ENCODE assay signal across 24 cellular contexts in genomic region chr20:33940701-33941100, GRCh38. TPM values are rescaled to one million over a fixed set of nuclear protein-coding genes. Genes with fewer than 3 reads are reported as not detected.
DNase-seq lines count a peak whose midpoint lies in the region; ATAC-seq, FAIRE-seq and TF ChIP-seq lines count a peak whose summit lies in the region.
"Had no signal": no experiment of that assay in that cellular context is flagged by ENCODE, and none has a peak within 500 bp of the region (broad histone marks: within the 10 kb centered on the region; RNA-seq: fewer than 3 reads in every experiment).

No MANE protein-coding gene starts in this region.

- TF ChIP-seq CTCF in HepG2 (CRISPR knock-in tag; IDR thresholded peaks at IDR 0.05), result no peak
- TF ChIP-seq CTCF in right lobe of liver (IDR thresholded peaks at IDR 0.05), result no peak
- TF ChIP-seq CTCF in OCI-LY3 (IDR thresholded peaks at IDR 0.05; ENCODE audit: low read depth, low read length), result no peak
- no peak for TF ChIP-seq CTCF in dorsolateral prefrontal cortex (IDR thresholded peaks at IDR 0.05 in 54 of 56, conservative IDR thresholded peaks at IDR 0.05 in 2 of 56; ENCODE audit: low read depth in 1 of 56, partially characterized antibody in 56 of 56)

- intact Hi-C loops in HepG2 (cut with micrococcal nuclease; ENCODE audit: unreplicated experiment), result no loop called here
- intact Hi-C loops in right lobe of liver (cut with DNase I), result no loop called here
- intact Hi-C loops in dorsolateral prefrontal cortex (cut with DNase I), result no loop called here

- H3K4me1 ChIP-seq in HepG2 (ENCODE audit: insufficient read depth, low read length), result peaks cover 17% of the 10 kb centered on the region
- no peaks in the 10 kb centered on the region for H3K4me1 ChIP-seq in right lobe of liver
- H3K4me1 ChIP-seq in OCI-LY3 (ENCODE audit: low read length), result peaks cover 8% of the 10 kb centered on the region
- H3K4me1 ChIP-seq: A549; BLaER1 treated with 17β-estradiol and CSF1 and Interleukin-3, amounts not matched to agents 10 nM and 100 nM had no signal

- BruUV-seq in HepG2 (replicated peaks; lab: Mats Ljungman, UMichigan), result no TSS peak

- H2AFZ ChIP-seq in HepG2 (ENCODE audit: low read length), result no peak overlapping the region
- no peak overlapping the region for H2AFZ ChIP-seq in OCI-LY3 (ENCODE audit: low read depth, low read length)
- H2AFZ ChIP-seq: GM23248 had no signal

- H3K27me3 ChIP-seq in HepG2 (ENCODE audit: control insufficient read depth in 1 of 2, insufficient read depth in 2 of 2, low read length in 2 of 2), result no peaks in the 10 kb centered on the region
- no peaks in the 10 kb centered on the region for H3K27me3 ChIP-seq in right lobe of liver
- H3K27me3 ChIP-seq in OCI-LY3 (ENCODE audit: low read depth, low read length), result no peaks in the 10 kb centered on the region
- no peaks in the 10 kb centered on the region for H3K27me3 ChIP-seq in dorsolateral prefrontal cortex
- H3K27me3 ChIP-seq: BLaER1 treated with 17β-estradiol and CSF1 and Interleukin-3, amounts not matched to agents 10 nM and 100 nM had no signal

- DNase-seq in HepG2 (ENCODE audit: low spot score), result no peak
- DNase-seq in right lobe of liver, result no peak
- DNase-seq in NCI-H1417 treated with DMSO at 0.1 percent for 48 hours (lab: John Stamatoyannopoulos, UW), result peak; percentile 23
- no peak for DNase-seq in dorsolateral prefrontal cortex
- DNase-seq: AML-193; CD4-positive, alpha-beta T cell; DND-41; GM23248; H7; NCI-H187 treated with DMSO at 0.1 percent for 48 hours; NCI-H2171; NCI-H226; NCI-H524; NCI-H82; NK-92 treated with Interleukin-12 subunit alpha and Interleukin-12 subunit beta, amount 100 ng/mL, for 24 hours; SHP77 treated with DMSO at 0.1 percent for 48 hours; T-helper 1 cell had no signal

- TF ChIP-seq RAD21 in HepG2 (CRISPR knock-in tag; IDR thresholded peaks at IDR 0.05), result no peak

- WGBS in HepG2 (ENCODE audit: low lambda C conversion rate), result 32% methylated on average over 3 of the region's 3 CpGs
- 100% methylated on average over 2 of the region's 3 CpGs for WGBS in right lobe of liver (ENCODE audit: insufficient coverage, low coverage, low lambda C conversion rate, missing lambda C conversion rate)

- H3K4me3 ChIP-seq in HepG2 (replicated peaks in 1 of 3; ENCODE audit: insufficient read depth in 1 of 3, low read depth in 2 of 3, low read length in 3 of 3), result no peak overlapping the region
- H3K4me3 ChIP-seq in right lobe of liver, result no peak overlapping the region
- no peak overlapping the region for H3K4me3 ChIP-seq in OCI-LY3 (ENCODE audit: low read length)
- no peak overlapping the region for H3K4me3 ChIP-seq in dorsolateral prefrontal cortex
- H3K4me3 ChIP-seq: A549; BLaER1 treated with 17β-estradiol and CSF1 and Interleukin-3, amounts not matched to agents 10 nM and 100 nM; GM23248; K562 had no signal

- FAIRE-seq in HepG2 (lab: Jason Lieb, UNC), result no peak
- FAIRE-seq: A549, K562 had no signal

- H3K9ac ChIP-seq in HepG2 (ENCODE audit: insufficient read depth, low read depth, low read length) (no peak overlapping the region), OCI-LY3 (ENCODE audit: low read length) (no peak overlapping the region)
- H3K9ac ChIP-seq: BLaER1 treated with 17β-estradiol and CSF1 and Interleukin-3, amounts not matched to agents 10 nM and 100 nM; GM23248 had no signal

- H3K4me2 ChIP-seq in HepG2 (ENCODE audit: low read depth, low read length) (no peak overlapping the region), OCI-LY3 (ENCODE audit: low read length) (peak overlapping the region; percentile 19; the same call in 1 of the 2 replicates)
- H3K4me2 ChIP-seq: A549; BLaER1 treated with 17β-estradiol and CSF1 and Interleukin-3, amounts not matched to agents 10 nM and 100 nM had no signal

- no peak overlapping the region for H3K27ac ChIP-seq in HepG2 (ENCODE audit: extremely low read length, insufficient read depth, low read length)
- H3K27ac ChIP-seq in right lobe of liver, result no peak overlapping the region
- no peak overlapping the region for H3K27ac ChIP-seq in OCI-LY3 (ENCODE audit: low read length)
- no peak overlapping the region for H3K27ac ChIP-seq in dorsolateral prefrontal cortex
- H3K27ac ChIP-seq: A549; BLaER1 treated with 17β-estradiol and CSF1 and Interleukin-3, amounts not matched to agents 10 nM and 100 nM; GM23248; RWPE1 had no signal

- POLR2A ChIA-PET in HepG2 (lab: Yijun Ruan, JAX), result interaction anchor here (2.8 kb wide), 1 partner anchor 52 kb away, joined by 13 read pairs; the partner anchor contains the start of gene RALY

- ATAC-seq in HepG2 (no peak), right lobe of liver (no peak), HG02981 (IDR thresholded peaks at IDR 0.05; ENCODE audit: unreplicated experiment) (no peak), GM21737 (IDR thresholded peaks at IDR 0.05; ENCODE audit: unreplicated experiment) (no peak)
- ATAC-seq: A549, K562 had no signal

- TF ChIP-seq EP300 in HepG2 (IDR thresholded peaks at IDR 0.05; ENCODE audit: low read depth in 2 of 2, low read length in 2 of 2) (no peak), HepG2 (CRISPR knock-in tag; IDR thresholded peaks at IDR 0.05; ENCODE audit: borderline replicate concordance) (no peak)

- in situ Hi-C loops in HepG2 (cut with HindIII; ENCODE audit: extremely low pct_ligation_motif_present, low pct_unique_long_range_greater_than_20kb), result no loop called here

- no peaks in the 10 kb centered on the region for H3K79me2 ChIP-seq in HepG2 (ENCODE audit: insufficient read depth, low read length)
- no peaks in the 10 kb centered on the region for H3K79me2 ChIP-seq in OCI-LY3 (ENCODE audit: low read length)

- H3K36me3 ChIP-seq in HepG2 (replicated peaks in 1 of 2; ENCODE audit: control insufficient read depth in 1 of 2, insufficient read depth in 2 of 2, low read length in 2 of 2), result no peaks in the 10 kb centered on the region
- no peaks in the 10 kb centered on the region for H3K36me3 ChIP-seq in right lobe of liver
- H3K36me3 ChIP-seq in OCI-LY3 (replicated peaks; ENCODE audit: low read depth, low read length), result no peaks in the 10 kb centered on the region
- H3K36me3 ChIP-seq: BLaER1 treated with 17β-estradiol and CSF1 and Interleukin-3, amounts not matched to agents 10 nM and 100 nM had no signal

- TF ChIP-seq POLR2A in HepG2 (IDR thresholded peaks at IDR 0.05; ENCODE audit: insufficient read depth in 1 of 2, low read depth in 2 of 2, low read length in 2 of 2) (no peak), right lobe of liver (IDR thresholded peaks at IDR 0.05) (no peak)

- H3K9me3 ChIP-seq in HepG2 (ENCODE audit: low read length) (no peaks in the 10 kb centered on the region), right lobe of liver (no peaks in the 10 kb centered on the region), OCI-LY3 (ENCODE audit: insufficient read depth, low read length) (no peaks in the 10 kb centered on the region)
- H3K9me3 ChIP-seq: A549; BLaER1 treated with 17β-estradiol and CSF1 and Interleukin-3, amounts not matched to agents 10 nM and 100 nM had no signal

- H4K20me1 ChIP-seq in HepG2 (ENCODE audit: insufficient read depth, low read length), result no peaks in the 10 kb centered on the region
- H4K20me1 ChIP-seq in OCI-LY3 (ENCODE audit: insufficient read depth, low read length), result no peaks in the 10 kb centered on the region
- H4K20me1 ChIP-seq: BLaER1 treated with 17β-estradiol and CSF1 and Interleukin-3, amounts not matched to agents 10 nM and 100 nM had no signal

- CTCF ChIA-PET in HepG2 (lab: Yijun Ruan, JAX; ENCODE audit: low intra/inter-chr PET ratio, low total read pairs), result no interaction called here

TF ChIP-seq in HepG2, 621 proteins besides CTCF, POLR2A, EP300 and RAD21:
- TF ChIP-seq TCF7 (IDR thresholded peaks at IDR 0.05; ENCODE audit: low read depth) (0 out of 2 replicates have a peak, but pooled peaks have one; percentile 10), SOX5 (CRISPR knock-in tag; IDR thresholded peaks at IDR 0.05; ENCODE audit: borderline replicate concordance) (0 out of 2 replicates have a peak, but pooled peaks have one; percentile 41), SOX13 (IDR thresholded peaks at IDR 0.05) (no peak), SOX13 (CRISPR knock-in tag; conservative IDR thresholded peaks at IDR 0.05 in 1 of 2, IDR thresholded peaks at IDR 0.05 in 1 of 2) (peak in 1 of 2 experiments; percentile 75; a peak in 2 of 4 replicates), ZNF644 (CRISPR knock-in tag; IDR thresholded peaks at IDR 0.05; ENCODE audit: low read depth) (peak; percentile 23; the same call in 1 of the 2 replicates), KLF12 (CRISPR knock-in tag; IDR thresholded peaks at IDR 0.05; ENCODE audit: borderline replicate concordance) (no peak)

RNA-seq across cellular contexts. Expression of gene RALY, which starts 53.0 kb away (rescaled TPM):
- 186 and 213 TPM in 2 replicates for total RNA-seq in HepG2 (2016; rRNA removed; fragmentation: Illumina TruSeq; extraction: Trizol)
- 149 TPM in 2 replicates for total RNA-seq in HepG2 (2016; cell fraction: cytosol; rRNA removed; fragmentation: Illumina TruSeq; extraction: Trizol; ENCODE audit: low read depth)
- 189 and 205 TPM in 2 replicates for total RNA-seq in HepG2 (2016; cell fraction: insoluble cytoplasmic fraction; rRNA removed; fragmentation: Illumina TruSeq; extraction: Trizol)
- total RNA-seq in HepG2 (2016; cell fraction: membrane; rRNA removed; fragmentation: Illumina TruSeq; extraction: Trizol), result 212 and 253 TPM in 2 replicates
- total RNA-seq in HepG2 (2016; cell fraction: nucleus; rRNA removed; fragmentation: Illumina TruSeq; extraction: Trizol), result 108 and 117 TPM in 2 replicates
- polyA plus RNA-seq in HepG2 (2011; rRNA removed), result 178 and 179 TPM in 2 replicates
- polyA plus RNA-seq in HepG2 (2011; cell fraction: cytosol; rRNA removed), result 154 and 230 TPM in 2 replicates
- polyA plus RNA-seq in HepG2 (2011; cell fraction: nucleus; rRNA removed), result 90.5 and 93.6 TPM in 2 replicates
- polyA plus RNA-seq in HepG2 (2012), result 139 and 151 TPM in 2 replicates
- 205 and 264 TPM in 2 replicates for polyA plus RNA-seq in HepG2 (2016; cell fraction: cytosol; fragmentation: Illumina TruSeq; extraction: Trizol; ENCODE audit: low read depth)
- polyA plus RNA-seq in HepG2 (2016; cell fraction: insoluble cytoplasmic fraction; fragmentation: Illumina TruSeq; extraction: Trizol; ENCODE audit: low read depth), result 400 and 432 TPM in 2 replicates
- 287 and 342 TPM in 2 replicates for polyA plus RNA-seq in HepG2 (2016; cell fraction: membrane; fragmentation: Illumina TruSeq; extraction: Trizol; ENCODE audit: low read depth)
- 252 and 257 TPM in 2 replicates for polyA plus RNA-seq in HepG2 (2016; cell fraction: nucleus; fragmentation: Illumina TruSeq; extraction: Trizol; ENCODE audit: insufficient read depth, low read depth)
- polyA minus RNA-seq in HepG2 (2011; rRNA and poly(A)+ RNA removed; ENCODE audit: low replicate concordance), result 148 and 200 TPM in 2 replicates
- 99.8 and 102 TPM in 2 replicates for polyA minus RNA-seq in HepG2 (2011; cell fraction: cytosol; rRNA and poly(A)+ RNA removed)
- polyA minus RNA-seq in HepG2 (2011; cell fraction: nucleus; rRNA and poly(A)+ RNA removed), result 75.0 and 76.2 TPM in 2 replicates
- 10 to 100 TPM; 24.8 to 42.1 (median 33.4) TPM for total RNA-seq in right lobe of liver
- total RNA-seq in dorsolateral prefrontal cortex, result 100 to 1,000 TPM in 2 of 120 experiments, 10 to 100 TPM in 118; 61.1 to 134 (median 75.9) TPM
